In the genomic region with DNA sequence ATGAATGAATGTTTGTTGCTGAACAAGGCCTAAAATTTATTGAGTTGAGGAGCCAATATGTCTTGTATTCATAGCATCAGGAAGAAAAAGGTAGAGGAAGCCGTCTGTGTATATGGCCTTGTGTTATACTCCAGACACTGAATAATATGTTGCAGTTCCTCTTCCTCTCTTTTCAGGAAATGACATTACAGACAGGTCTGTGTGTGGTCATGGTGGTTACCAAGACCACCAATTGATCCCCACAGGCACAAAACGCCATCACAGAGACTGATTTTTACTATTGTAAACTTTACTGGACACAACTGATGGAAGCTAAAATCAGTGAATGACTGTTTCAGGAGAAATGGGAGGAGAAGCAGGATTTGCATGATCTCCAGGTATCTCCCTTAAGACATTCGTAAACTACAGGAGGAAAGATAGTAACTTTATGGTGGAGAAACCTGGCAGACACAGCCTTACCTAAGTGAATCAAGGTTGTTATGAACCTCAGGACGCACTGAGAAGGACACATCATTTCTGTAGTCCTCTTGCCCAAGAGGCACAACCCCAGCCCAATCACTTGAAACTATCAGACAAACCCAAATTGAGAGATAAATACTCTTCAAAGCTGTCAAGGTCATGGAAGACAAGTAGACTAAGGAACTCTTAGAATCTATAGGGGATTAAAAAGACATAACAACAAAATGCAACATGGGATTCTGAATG, we compare ENCODE assay signal across 11 cellular contexts.
DNase-seq lines count a peak whose midpoint lies in the region; ATAC-seq, FAIRE-seq and TF ChIP-seq lines count a peak whose summit lies in the region.
"Had no signal": no experiment of that assay in that cellular context is flagged by ENCODE, and none has a peak within 500 bp of the region (broad histone marks: within the 10 kb centered on the region; RNA-seq: fewer than 3 reads in every experiment).

No MANE protein-coding gene starts in this region.

- ATAC-seq in GM21381 (IDR thresholded peaks at IDR 0.05; ENCODE audit: unreplicated experiment) (peak; percentile 77), HG03565 (IDR thresholded peaks at IDR 0.05; ENCODE audit: unreplicated experiment) (peak; percentile 62), PC-3 (no peak)
- ATAC-seq in activated T-helper 17 cell treated with anti-CD3 and anti-CD28 coated beads, Interleukin-2, amount 50 U/mL, for 72 hours (replicated peaks), result peak; percentile 62

- intact Hi-C loops in PC-3 (cut with micrococcal nuclease), result no loop called here

- H3F3A ChIP-seq in PC-3 (ENCODE audit: low read length, unreplicated experiment), result no peaks in the 10 kb centered on the region

- peaks cover 82% of the 10 kb centered on the region for H3K79me2 ChIP-seq in PC-3 (ENCODE audit: low read length)

- H3K9ac ChIP-seq in PC-3 (ENCODE audit: low read length), result no peak overlapping the region

- no TSS peak for BruUV-seq in PC-3 (replicated peaks; lab: Mats Ljungman, UMichigan)

- peak; percentile 25 for DNase-seq in GM12891 (ENCODE audit: insufficient read length, low spot score)
- no peak for DNase-seq in PC-3
- DNase-seq in NCI-H1930 (lab: John Stamatoyannopoulos, UW), result no peak
- no peak for DNase-seq in DMS 273 treated with DMSO at 0.1 percent for 48 hours (lab: John Stamatoyannopoulos, UW)
- no peak for DNase-seq in kidney tubule cell (ENCODE audit: low spot score)
- DNase-seq: aorta, DMS79, hypothalamus had no signal

- H3K4me3 Mint-ChIP-seq in activated T-helper 17 cell treated with anti-CD3 and anti-CD28 coated beads, Interleukin-2, amount 50 U/mL, for 72 hours, result no peak overlapping the region

- no peak overlapping the region for H3K4me3 ChIP-seq in PC-3 (ENCODE audit: low read length)

- no peaks in the 10 kb centered on the region for H3K27me3 Mint-ChIP-seq in activated T-helper 17 cell treated with anti-CD3 and anti-CD28 coated beads, Interleukin-2, amount 50 U/mL, for 72 hours

- peaks cover 11% of the 10 kb centered on the region for H3K9me3 Mint-ChIP-seq in activated T-helper 17 cell treated with anti-CD3 and anti-CD28 coated beads, Interleukin-2, amount 50 U/mL, for 72 hours

- H2AFZ ChIP-seq in PC-3 (ENCODE audit: low read length), result no peak overlapping the region

- no peak overlapping the region for H3K27ac ChIP-seq in PC-3 (ENCODE audit: low read length)

- peaks cover 24% of the 10 kb centered on the region for H3K36me3 Mint-ChIP-seq in activated T-helper 17 cell treated with anti-CD3 and anti-CD28 coated beads, Interleukin-2, amount 50 U/mL, for 72 hours (ENCODE audit: low read depth)

- H3K36me3 ChIP-seq in PC-3 (ENCODE audit: low read depth, low read length), result peaks cover 17% of the 10 kb centered on the region

- no peak overlapping the region for H3K4me2 ChIP-seq in PC-3 (ENCODE audit: low read length)

- no peaks in the 10 kb centered on the region for H3K27me3 ChIP-seq in PC-3 (ENCODE audit: low read length)

- FAIRE-seq in GM12891 (lab: Jason Lieb, UNC), result peak; percentile 87

- peaks cover 15% of the 10 kb centered on the region for H3K9me3 ChIP-seq in PC-3 (ENCODE audit: low read length)

- peak overlapping the region; percentile 11 for H3K27ac Mint-ChIP-seq in activated T-helper 17 cell treated with anti-CD3 and anti-CD28 coated beads, Interleukin-2, amount 50 U/mL, for 72 hours

- peaks cover 29% of the 10 kb centered on the region for H3K4me1 Mint-ChIP-seq in activated T-helper 17 cell treated with anti-CD3 and anti-CD28 coated beads, Interleukin-2, amount 50 U/mL, for 72 hours

- CTCF ChIA-PET in PC-3 (lab: Charles Lee), result no interaction called here

- no peaks in the 10 kb centered on the region for H3K9me2 ChIP-seq in PC-3 (replicated peaks; ENCODE audit: low read length)

- no peak for TF ChIP-seq CTCF in PC-3 (conservative IDR thresholded peaks at IDR 0.05; ENCODE audit: low read depth, low read length)

- no peaks in the 10 kb centered on the region for H3K4me1 ChIP-seq in PC-3 (ENCODE audit: insufficient read depth, low read length)

- no peaks in the 10 kb centered on the region for H4K20me1 ChIP-seq in PC-3 (ENCODE audit: low read length)

- POLR2A ChIA-PET in PC-3 (lab: Charles Lee; ENCODE audit: unreplicated experiment), result no interaction called here

- no peak for TF ChIP-seq POLR2A in GM12891 (IDR thresholded peaks at IDR 0.05; ENCODE audit: low read depth, low read length)

TF ChIP-seq in GM12891, 5 proteins besides CTCF, POLR2A, EP300 and RAD21:
- TF ChIP-seq POU2F2 (IDR thresholded peaks at IDR 0.05; ENCODE audit: low read depth, low read length) (no peak), SPI1 (IDR thresholded peaks at IDR 0.05; ENCODE audit: low read depth, low read length) (peak; percentile 96), PAX5 (IDR thresholded peaks at IDR 0.05; ENCODE audit: insufficient read depth, low read length, severe bottlenecking) (no peak), TAF1 (IDR thresholded peaks at IDR 0.05; ENCODE audit: low read depth, low read length) (no peak), POLR2AphosphoS5 (IDR thresholded peaks at IDR 0.05; ENCODE audit: low read depth, low read length) (no peak)
